14 cellular contexts compared by ENCODE assay signal in the genomic region with DNA sequence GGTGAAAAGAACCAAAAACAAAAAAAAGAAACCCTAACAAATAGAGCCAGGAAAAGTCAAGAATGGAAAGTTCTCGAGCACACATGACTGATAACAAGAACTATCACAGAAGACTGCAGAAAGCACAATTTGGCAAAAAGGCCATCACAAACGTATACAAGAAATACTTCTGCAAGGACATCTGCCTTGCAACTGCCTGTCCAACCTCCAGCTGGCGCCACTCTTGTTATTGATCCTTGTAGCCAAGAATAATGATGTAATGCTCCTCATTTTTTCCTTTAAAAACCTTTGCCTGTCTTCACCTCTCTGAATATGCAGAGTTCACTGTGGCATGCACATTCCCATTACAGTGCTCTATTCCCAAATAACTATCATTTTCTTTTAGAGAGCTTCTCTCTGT.
A peak's percentile ranks its signal among the peaks of the same experiment; 100 is the strongest.
DNase-seq lines count a peak whose midpoint lies in the region; ATAC-seq, FAIRE-seq and TF ChIP-seq lines count a peak whose summit lies in the region.
"Had no signal": no experiment of that assay in that cellular context is flagged by ENCODE, and none has a peak within 500 bp of the region (broad histone marks: within the 10 kb centered on the region; RNA-seq: fewer than 3 reads in every experiment).

No MANE protein-coding gene starts in this region.

- ATAC-seq in HepG2 (peak; percentile 47; the same call in 2 of the 3 replicates), right lobe of liver (no peak), GM18502 (IDR thresholded peaks at IDR 0.05; ENCODE audit: poor library complexity, unreplicated experiment) (no peak), GM21825 (IDR thresholded peaks at IDR 0.05; ENCODE audit: unreplicated experiment) (no peak), GM18909 (IDR thresholded peaks at IDR 0.05; ENCODE audit: poor library complexity, unreplicated experiment) (no peak)
- ATAC-seq: body of pancreas, pancreas had no signal

- DNase-seq in HepG2 (ENCODE audit: low spot score), result peak; percentile 6
- DNase-seq in right lobe of liver, result no peak
- DNase-seq in NCI-H69 (lab: John Stamatoyannopoulos, UW), result peak; percentile 28
- DNase-seq in fibroblast of mammary gland (ENCODE audit: low read depth), result peak; percentile 47
- no peak for DNase-seq in DMS153 (lab: John Stamatoyannopoulos, UW)
- DNase-seq: activated T-cell treated with anti-CD3 and anti-CD28 coated beads, Interleukin-2, amount 50 U/mL, for 24 hours; body of pancreas; NCI-H1694 treated with DMSO at 0.1 percent for 48 hours; pancreas had no signal

- no peak for TF ChIP-seq RAD21 in HepG2 (CRISPR knock-in tag; IDR thresholded peaks at IDR 0.05)

- POLR2A ChIA-PET in HepG2 (lab: Yijun Ruan, JAX), result no interaction called here

- no TSS peak for BruUV-seq in HepG2 (replicated peaks; lab: Mats Ljungman, UMichigan)

- H3K4me3 ChIP-seq in HepG2 (replicated peaks in 1 of 3; ENCODE audit: insufficient read depth in 1 of 3, low read depth in 2 of 3, low read length in 3 of 3) (no peak overlapping the region), right lobe of liver (no peak overlapping the region), fibroblast of mammary gland (ENCODE audit: control insufficient read depth, low read depth, low read length) (no peak overlapping the region)
- H3K4me3 ChIP-seq: body of pancreas, pancreas had no signal

- in situ Hi-C loops in HepG2 (cut with HindIII; ENCODE audit: extremely low pct_ligation_motif_present, low pct_unique_long_range_greater_than_20kb), result loop anchor here (25.0 kb wide), 2 partner anchors 526 to 676 kb away; no protein-coding TSS in a partner anchor

- TF ChIP-seq CTCF in HepG2 (CRISPR knock-in tag; IDR thresholded peaks at IDR 0.05), result peak; percentile 16; the same call in 1 of the 2 replicates
- peak in 1 of 4 donors; percentile 7 for TF ChIP-seq CTCF in right lobe of liver (IDR thresholded peaks at IDR 0.05)
- peak; percentile 58 for TF ChIP-seq CTCF in fibroblast of mammary gland (conservative IDR thresholded peaks at IDR 0.05; ENCODE audit: control insufficient read depth, insufficient read depth, low read depth, low read length)

- no peak for FAIRE-seq in HepG2 (lab: Jason Lieb, UNC)
- FAIRE-seq: pancreas had no signal

- no peaks in the 10 kb centered on the region for H3K4me1 ChIP-seq in HepG2 (ENCODE audit: insufficient read depth, low read length)
- no peaks in the 10 kb centered on the region for H3K4me1 ChIP-seq in right lobe of liver
- H3K4me1 ChIP-seq: body of pancreas, pancreas had no signal

- CTCF ChIA-PET in HepG2 (lab: Yijun Ruan, JAX; ENCODE audit: low intra/inter-chr PET ratio, low total read pairs), result interaction anchor here (0.5 kb wide), 1 partner anchor 335 kb away, joined by 3 read pairs; no protein-coding TSS in a partner anchor

- TF ChIP-seq POLR2A in HepG2 (IDR thresholded peaks at IDR 0.05; ENCODE audit: insufficient read depth in 1 of 2, low read depth in 2 of 2, low read length in 2 of 2) (no peak), right lobe of liver (IDR thresholded peaks at IDR 0.05) (no peak)

- no peak overlapping the region for H3K9ac ChIP-seq in HepG2 (ENCODE audit: insufficient read depth, low read depth, low read length)

- H4K20me1 ChIP-seq in HepG2 (ENCODE audit: insufficient read depth, low read length), result no peaks in the 10 kb centered on the region

- H2AFZ ChIP-seq in HepG2 (ENCODE audit: low read length), result no peak overlapping the region

- TF ChIP-seq EP300 in HepG2 (IDR thresholded peaks at IDR 0.05; ENCODE audit: low read depth in 2 of 2, low read length in 2 of 2) (no peak), HepG2 (CRISPR knock-in tag; IDR thresholded peaks at IDR 0.05; ENCODE audit: borderline replicate concordance) (no peak)

- H3K9me3 ChIP-seq in HepG2 (ENCODE audit: low read length), result no peaks in the 10 kb centered on the region
- H3K9me3 ChIP-seq in right lobe of liver, result no peaks in the 10 kb centered on the region
- H3K9me3 ChIP-seq: body of pancreas, pancreas had no signal

- intact Hi-C loops in HepG2 (cut with micrococcal nuclease; ENCODE audit: unreplicated experiment), result no loop called here
- intact Hi-C loops in right lobe of liver (cut with DNase I), result no loop called here

- no peak overlapping the region for H3K4me2 ChIP-seq in HepG2 (ENCODE audit: low read depth, low read length)

- 0% methylated on average over 3 of the region's 3 CpGs for WGBS in HepG2 (ENCODE audit: low lambda C conversion rate)
- WGBS in right lobe of liver (ENCODE audit: insufficient coverage, low coverage, low lambda C conversion rate, missing lambda C conversion rate), result 37% methylated on average over 3 of the region's 3 CpGs

- H3K27me3 ChIP-seq in HepG2 (ENCODE audit: control insufficient read depth in 1 of 2, insufficient read depth in 2 of 2, low read length in 2 of 2), result no peaks in the 10 kb centered on the region
- H3K27me3 ChIP-seq in right lobe of liver, result peaks cover 0 to 5% of the 10 kb centered on the region in 2 donors
- H3K27me3 ChIP-seq: body of pancreas had no signal

- H3K27ac ChIP-seq in HepG2 (ENCODE audit: extremely low read length, insufficient read depth, low read length) (no peak overlapping the region), right lobe of liver (no peak overlapping the region)
- H3K27ac ChIP-seq: body of pancreas, pancreas, RWPE1, VCaP had no signal

- no peaks in the 10 kb centered on the region for H3K79me2 ChIP-seq in HepG2 (ENCODE audit: insufficient read depth, low read length)

- H3K36me3 ChIP-seq in HepG2 (replicated peaks in 1 of 2; ENCODE audit: control insufficient read depth in 1 of 2, insufficient read depth in 2 of 2, low read length in 2 of 2) (no peaks in the 10 kb centered on the region), right lobe of liver (no peaks in the 10 kb centered on the region)
- H3K36me3 ChIP-seq: pancreas had no signal

TF ChIP-seq in HepG2, 621 proteins besides CTCF, POLR2A, EP300 and RAD21:
- peak; percentile 46 for TF ChIP-seq ATF7 (IDR thresholded peaks at IDR 0.05)
- no peak for TF ChIP-seq ATF7 (CRISPR knock-in tag; IDR thresholded peaks at IDR 0.05)
- no peak for TF ChIP-seq ZNF326 (CRISPR knock-in tag; IDR thresholded peaks at IDR 0.05; ENCODE audit: borderline replicate concordance)
TF ChIP-seq in HepG2: peak in this region for 1.

Comparison
In these comparisons a context has a peak if more than half of its experiments do, and no peak if none do; other contexts are left out.
1. DNase-seq: peak in HepG2 (single experiment), NCI-H69 (single experiment) and fibroblast of mammary gland (single experiment); none in right lobe of liver (0 of 3) and DMS153 (single experiment).